In genomic region chr11:14275081-14275480, GRCh38 we compare ENCODE assay signal across 22 cellular contexts.
DNase-seq lines count a peak whose midpoint lies in the region; ATAC-seq and TF ChIP-seq lines count a peak whose summit lies in the region.
"Had no signal": no experiment of that assay in that cellular context is flagged by ENCODE, and none has a peak within 500 bp of the region (broad histone marks: within the 10 kb centered on the region; RNA-seq: fewer than 3 reads in every experiment).

No MANE protein-coding gene starts in this region.

- no peaks in the 10 kb centered on the region for H3K27me3 ChIP-seq in esophagus squamous epithelium
- H3K27me3 ChIP-seq: tibial artery had no signal

- no peaks in the 10 kb centered on the region for H3K27me3 Mint-ChIP-seq in activated CD8-positive, alpha-beta memory T cell treated with anti-CD3 and anti-CD28 coated beads, Interleukin-2, amount 10 ng/mL, durations not matched to agents 7 days and 5 days
- H3K27me3 Mint-ChIP-seq in immature natural killer cell (ENCODE audit: low read depth in 3 of 3): peaks cover 0 to 5% (median 0%) of the 10 kb centered on the region in 3 donors
- H3K27me3 Mint-ChIP-seq: memory B cell had no signal

- peak overlapping the region; percentile 17 for H3K27ac Mint-ChIP-seq in activated CD8-positive, alpha-beta memory T cell treated with anti-CD3 and anti-CD28 coated beads, Interleukin-2, amount 10 ng/mL, durations not matched to agents 7 days and 5 days
- H3K27ac Mint-ChIP-seq in immature natural killer cell: peak overlapping the region in 4 of 6 donors; percentile 38 to 71 (median 59)
- H3K27ac Mint-ChIP-seq: activated naive CD4-positive, alpha-beta T cell treated with anti-CD3 and anti-CD28 coated beads, Interleukin-2, amount 50 U/mL, for 72 hours had no signal

- no peak overlapping the region for H3K4me3 Mint-ChIP-seq in activated CD8-positive, alpha-beta memory T cell treated with anti-CD3 and anti-CD28 coated beads, Interleukin-2, amount 10 ng/mL, durations not matched to agents 7 days and 5 days
- no peak overlapping the region for H3K4me3 Mint-ChIP-seq in immature natural killer cell
- H3K4me3 Mint-ChIP-seq: memory B cell had no signal

- H3K4me3 ChIP-seq in astrocyte of the cerebellum (ENCODE audit: low read depth, low read length): no peak overlapping the region
- no peak overlapping the region for H3K4me3 ChIP-seq in esophagus squamous epithelium
- H3K4me3 ChIP-seq: tibial artery had no signal

- no peak for DNase-seq in activated CD8-positive, alpha-beta memory T cell treated with anti-CD3 and anti-CD28 coated beads, Interleukin-2, amount 10 ng/mL, durations not matched to agents 7 days and 5 days
- no peak for DNase-seq in activated CD8-positive, alpha-beta memory T cell treated with anti-CD3 and anti-CD28 coated beads, Interleukin-2, amount 50 U/mL, for 48 hours
- DNase-seq in astrocyte of the cerebellum (ENCODE audit: low read depth) (peak; percentile 35), immature natural killer cell (no peak), renal cortical epithelial cell (ENCODE audit: low read depth) (peak; percentile 47), GM19238 (ENCODE audit: insufficient read length, low spot score) (no peak), esophagus squamous epithelium (lab: John Stamatoyannopoulos, UW) (no peak), GM10266 (ENCODE audit: extremely low spot score) (no peak)
- DNase-seq: 8988T; C1 segment of cervical spinal cord; central memory CD4-positive, alpha-beta T cell; DMS 273 treated with DMSO at 0.1 percent for 48 hours; HCEC 1CT; hippocampal formation; NCI-H1092; NCI-H524; nucleus accumbens; stimulated activated naive CD4-positive, alpha-beta T cell treated with Interleukin-2 at 50 U/mL for 16 hours; tibial artery had no signal

- intact Hi-C loops in esophagus squamous epithelium (cut with DNase I): no loop called here

- CTCF ChIA-PET in activated CD8-positive, alpha-beta memory T cell treated with anti-CD3 and anti-CD28 coated beads, Interleukin-2, amount 10 ng/mL, durations not matched to agents 7 days and 5 days (lab: Charles Lee): interaction anchor here (1.1 kb wide), 1 partner anchor 143 kb away, joined by 3 read pairs; no protein-coding TSS in a partner anchor

- H3K9me3 ChIP-seq in esophagus squamous epithelium: no peaks in the 10 kb centered on the region
- H3K9me3 ChIP-seq: tibial artery had no signal

- TF ChIP-seq CTCF in astrocyte of the cerebellum (IDR thresholded peaks at IDR 0.05; ENCODE audit: low read depth, low read length, missing control alignments): no peak
- TF ChIP-seq CTCF in esophagus squamous epithelium (IDR thresholded peaks at IDR 0.05): no peak
- TF ChIP-seq CTCF in GM10266 (IDR thresholded peaks at IDR 0.05; ENCODE audit: control insufficient read depth, insufficient read depth, low read depth, missing control alignments): no peak

- H3K36me3 ChIP-seq in esophagus squamous epithelium: peaks cover 0 to 3% (median 0%) of the 10 kb centered on the region in 3 donors

- H3K4me1 Mint-ChIP-seq in activated CD8-positive, alpha-beta memory T cell treated with anti-CD3 and anti-CD28 coated beads, Interleukin-2, amount 10 ng/mL, durations not matched to agents 7 days and 5 days: peaks cover 48% of the 10 kb centered on the region
- H3K4me1 Mint-ChIP-seq in immature natural killer cell: peaks cover 41 to 54% of the 10 kb centered on the region in 2 donors

- no peak overlapping the region for H3K27ac ChIP-seq in esophagus squamous epithelium
- H3K27ac ChIP-seq: tibial artery had no signal

- in situ Hi-C loops in astrocyte of the cerebellum (cut with HindIII; ENCODE audit: low sequenced_read_pairs): no loop called here

- TF ChIP-seq POLR2A in esophagus squamous epithelium (IDR thresholded peaks at IDR 0.05): no peak

- no peaks in the 10 kb centered on the region for H3K4me1 ChIP-seq in esophagus squamous epithelium
- H3K4me1 ChIP-seq: tibial artery had no signal

- ATAC-seq in activated CD8-positive, alpha-beta memory T cell treated with anti-CD3 and anti-CD28 coated beads, Interleukin-2, amount 10 ng/mL, durations not matched to agents 7 days and 5 days: no peak
- ATAC-seq: activated naive CD4-positive, alpha-beta T cell treated with anti-CD3 and anti-CD28 coated beads, Interleukin-2, amount 50 U/mL, for 72 hours; sciatic nerve had no signal

- peaks cover 50% of the 10 kb centered on the region for H3K36me3 Mint-ChIP-seq in activated CD8-positive, alpha-beta memory T cell treated with anti-CD3 and anti-CD28 coated beads, Interleukin-2, amount 10 ng/mL, durations not matched to agents 7 days and 5 days
- peaks cover 0 to 19% (median 8%) of the 10 kb centered on the region in 3 donors for H3K36me3 Mint-ChIP-seq in immature natural killer cell
- H3K36me3 Mint-ChIP-seq: activated naive CD4-positive, alpha-beta T cell treated with anti-CD3 and anti-CD28 coated beads, Interleukin-2, amount 50 U/mL, for 72 hours had no signal

- peaks cover 1% of the 10 kb centered on the region for H3K9me3 Mint-ChIP-seq in activated CD8-positive, alpha-beta memory T cell treated with anti-CD3 and anti-CD28 coated beads, Interleukin-2, amount 10 ng/mL, durations not matched to agents 7 days and 5 days (ENCODE audit: low read depth)
- H3K9me3 Mint-ChIP-seq in immature natural killer cell: no peaks in the 10 kb centered on the region
- H3K9me3 Mint-ChIP-seq: memory B cell had no signal

Comparison
In these comparisons a context has a peak if more than half of its experiments do, and no peak if none do; other contexts are left out.
1. DNase-seq: peak in astrocyte of the cerebellum (single experiment) and renal cortical epithelial cell (single experiment); none in activated CD8-positive, alpha-beta memory T cell treated with anti-CD3 and anti-CD28 coated beads, Interleukin-2, amount 10 ng/mL, durations not matched to agents 7 days and 5 days (single experiment), activated CD8-positive, alpha-beta memory T cell treated with anti-CD3 and anti-CD28 coated beads, Interleukin-2, amount 50 U/mL, for 48 hours (single experiment), immature natural killer cell (0 of 3), GM19238 (single experiment), esophagus squamous epithelium (single experiment) and GM10266 (single experiment).